21 cellular contexts compared by ENCODE assay signal in genomic region chrX:146481735-146482134, GRCh38.
"Had no signal": no experiment of that assay in that cellular context is flagged by ENCODE, and none has a peak within 500 bp of the region (broad histone marks: within the 10 kb centered on the region; RNA-seq: fewer than 3 reads in every experiment).

No MANE protein-coding gene starts in this region.

- ATAC-seq: activated T-cell treated with anti-CD3 and anti-CD28 coated beads, Interleukin-2, amount 50 U/mL, for 72 hours; effector memory CD8-positive, alpha-beta T cell; mucosa of descending colon; sciatic nerve; stimulated activated effector memory CD8-positive, alpha-beta T cell treated with anti-CD3 and anti-CD28 coated beads, Interleukin-12 subunit alpha, Interleukin-12 subunit beta, amount 100 ng/mL, for 72 hours; stimulated activated naive CD8-positive, alpha-beta T cell treated with anti-CD3 and anti-CD28 coated beads, Interleukin-15, amount 100 ng/mL, for 72 hours had no signal

- H3K36me3 ChIP-seq: colonic mucosa, esophagus muscularis mucosa, transverse colon had no signal

- H3K36me3 Mint-ChIP-seq: activated CD4-positive, alpha-beta memory T cell treated with anti-CD3 and anti-CD28 coated beads for 36 hours; activated naive CD8-positive, alpha-beta T cell treated with anti-CD3 and anti-CD28 coated beads, Interleukin-2, amount 10 ng/mL, durations not matched to agents 7 days and 5 days; stimulated activated effector memory CD8-positive, alpha-beta T cell treated with anti-CD3 and anti-CD28 coated beads, Interleukin-12 subunit alpha, Interleukin-12 subunit beta, amount 100 ng/mL, for 72 hours had no signal

- H3K27me3 ChIP-seq: colonic mucosa, esophagus muscularis mucosa, transverse colon had no signal

- H3K4me3 Mint-ChIP-seq: activated CD4-positive, alpha-beta memory T cell treated with anti-CD3 and anti-CD28 coated beads for 36 hours; activated naive CD4-positive, alpha-beta T cell treated with anti-CD3 and anti-CD28 coated beads for 36 hours; activated naive CD8-positive, alpha-beta T cell treated with anti-CD3 and anti-CD28 coated beads, Interleukin-2, amount 10 ng/mL, durations not matched to agents 7 days and 5 days; activated T-cell treated with anti-CD3 and anti-CD28 coated beads, Interleukin-2, amount 50 U/mL, for 72 hours; effector memory CD8-positive, alpha-beta T cell; stimulated activated effector memory CD8-positive, alpha-beta T cell treated with anti-CD3 and anti-CD28 coated beads, Interleukin-12 subunit alpha, Interleukin-12 subunit beta, amount 100 ng/mL, for 72 hours; stimulated activated naive CD8-positive, alpha-beta T cell treated with anti-CD3 and anti-CD28 coated beads, Interleukin-15, amount 100 ng/mL, for 72 hours had no signal

- H3K4me1 Mint-ChIP-seq: activated naive CD8-positive, alpha-beta T cell treated with anti-CD3 and anti-CD28 coated beads, Interleukin-2, amount 10 ng/mL, durations not matched to agents 7 days and 5 days; stimulated activated effector memory CD8-positive, alpha-beta T cell treated with anti-CD3 and anti-CD28 coated beads, Interleukin-12 subunit alpha, Interleukin-12 subunit beta, amount 100 ng/mL, for 72 hours; stimulated activated naive CD8-positive, alpha-beta T cell treated with anti-CD3 and anti-CD28 coated beads, Interleukin-15, amount 100 ng/mL, for 72 hours had no signal

- H3K4me1 ChIP-seq: colonic mucosa, esophagus muscularis mucosa, transverse colon had no signal

- H3K27me3 Mint-ChIP-seq: activated CD4-positive, alpha-beta memory T cell treated with anti-CD3 and anti-CD28 coated beads for 36 hours; activated naive CD8-positive, alpha-beta T cell treated with anti-CD3 and anti-CD28 coated beads, Interleukin-2, amount 10 ng/mL, durations not matched to agents 7 days and 5 days; effector memory CD8-positive, alpha-beta T cell; stimulated activated naive CD8-positive, alpha-beta T cell treated with anti-CD3 and anti-CD28 coated beads, Interleukin-15, amount 100 ng/mL, for 72 hours had no signal

- H3K4me3 ChIP-seq: colonic mucosa, dorsolateral prefrontal cortex, esophagus muscularis mucosa, mucosa of descending colon, transverse colon had no signal

- H3K9me3 ChIP-seq: colonic mucosa, esophagus muscularis mucosa, mucosa of descending colon, transverse colon had no signal

- DNase-seq: activated CD4-positive, alpha-beta memory T cell treated with anti-CD3 and anti-CD28 coated beads for 36 hours; activated CD4-positive, alpha-beta T cell treated with anti-CD3 and anti-CD28 coated beads for 48 hours; activated effector memory CD4-positive, alpha-beta T cell treated with Interleukin-2 at 50 U/mL for 16 hours; activated naive CD4-positive, alpha-beta T cell treated with anti-CD3 and anti-CD28 coated beads for 36 hours; activated naive CD8-positive, alpha-beta T cell treated with anti-CD3 and anti-CD28 coated beads, Interleukin-2, amount 10 ng/mL, durations not matched to agents 7 days and 5 days; activated T-cell treated with anti-CD3 and anti-CD28 coated beads, Interleukin-2, amount 50 U/mL, for 72 hours; amygdala; colonic mucosa; dorsolateral prefrontal cortex; effector memory CD8-positive, alpha-beta T cell; hypothalamus; mesenchymal stem cell; mucosa of descending colon; occipital lobe; small intestine; stimulated activated CD4-positive, alpha-beta T cell treated with anti-CD3 and anti-CD28 coated beads, Interleukin-2, amount 100 ng/mL, for 24 hours; stimulated activated naive CD8-positive, alpha-beta T cell treated with anti-CD3 and anti-CD28 coated beads, Interleukin-15, amount 100 ng/mL, for 72 hours; transverse colon had no signal

- H3K27ac Mint-ChIP-seq: activated CD4-positive, alpha-beta memory T cell treated with anti-CD3 and anti-CD28 coated beads for 36 hours; activated naive CD4-positive, alpha-beta T cell treated with anti-CD3 and anti-CD28 coated beads for 36 hours; activated naive CD8-positive, alpha-beta T cell treated with anti-CD3 and anti-CD28 coated beads, Interleukin-2, amount 10 ng/mL, durations not matched to agents 7 days and 5 days; activated T-cell treated with anti-CD3 and anti-CD28 coated beads, Interleukin-2, amount 50 U/mL, for 72 hours; effector memory CD8-positive, alpha-beta T cell; stimulated activated effector memory CD8-positive, alpha-beta T cell treated with anti-CD3 and anti-CD28 coated beads, Interleukin-12 subunit alpha, Interleukin-12 subunit beta, amount 100 ng/mL, for 72 hours; stimulated activated naive CD8-positive, alpha-beta T cell treated with anti-CD3 and anti-CD28 coated beads, Interleukin-15, amount 100 ng/mL, for 72 hours had no signal

- H3K27ac ChIP-seq: colonic mucosa, dorsolateral prefrontal cortex, esophagus muscularis mucosa, transverse colon had no signal
